Comparison of ENCODE assay signal across 8 cellular contexts in the genomic region with DNA sequence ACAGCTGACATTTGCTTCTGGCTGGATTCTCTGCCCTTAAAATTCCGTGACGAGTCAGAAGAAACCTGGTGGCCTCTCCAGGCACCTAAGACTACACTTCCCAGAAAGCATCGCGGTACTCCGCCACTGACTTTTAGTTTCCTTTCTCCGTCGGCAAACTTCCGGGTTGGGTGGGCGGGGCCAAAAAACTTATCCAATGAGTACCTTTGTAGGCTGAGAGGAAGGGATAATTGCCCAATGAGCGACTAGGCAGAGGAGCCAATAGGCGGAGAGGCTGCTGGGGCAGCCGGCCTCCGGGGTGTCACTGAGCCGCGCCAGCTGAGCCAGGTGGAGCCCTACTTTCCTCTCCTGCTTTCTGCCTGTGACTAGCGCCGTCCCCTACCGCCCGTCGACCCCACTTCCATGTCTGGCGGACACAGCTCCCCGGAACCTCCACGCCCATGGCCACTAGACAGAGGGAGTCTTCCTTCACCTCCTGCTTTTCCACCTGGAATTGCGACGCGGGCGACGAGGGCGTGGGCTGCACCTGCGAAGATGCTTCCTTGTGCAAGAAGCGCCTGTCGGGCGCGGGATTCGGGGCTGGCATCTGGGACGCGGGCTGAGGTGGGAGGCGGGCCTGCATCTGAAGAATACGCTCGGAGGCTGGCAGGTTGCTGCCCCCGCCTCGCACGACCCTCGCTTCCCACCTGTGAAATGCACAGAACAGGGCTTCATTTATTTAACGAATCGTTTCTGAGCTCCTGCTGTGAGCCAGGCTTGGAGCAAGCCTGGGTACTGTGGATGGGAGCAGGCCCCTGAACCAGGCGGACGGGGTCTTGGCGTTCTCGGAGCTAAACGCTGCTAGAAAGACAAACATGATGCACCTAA. TPM values are rescaled to one million over a fixed set of nuclear protein-coding genes. Genes with fewer than 3 reads are reported as not detected.
DNase-seq lines count a peak whose midpoint lies in the region; ATAC-seq, FAIRE-seq and TF ChIP-seq lines count a peak whose summit lies in the region.

No MANE protein-coding gene starts in this region.

- peak overlapping the region; percentile 83 for H3K9ac ChIP-seq in astrocyte (ENCODE audit: low read length)

- no peaks in the 10 kb centered on the region for H3K27me3 ChIP-seq in astrocyte (ENCODE audit: insufficient read depth, low read length)
- no peaks in the 10 kb centered on the region for H3K27me3 ChIP-seq in aorta (ENCODE audit: control insufficient read depth in 1 of 2, insufficient read depth in 2 of 2, low read length in 1 of 2)

- ATAC-seq in GM18502 (IDR thresholded peaks at IDR 0.05; ENCODE audit: poor library complexity, unreplicated experiment) (peak; percentile 94), HG02943 (IDR thresholded peaks at IDR 0.05; ENCODE audit: low read depth, unreplicated experiment) (peak; percentile 92), aorta (ENCODE audit: low FRiP score) (peak; percentile 97)

- H3K36me3 Mint-ChIP-seq in astrocyte (ENCODE audit: low read depth, unreplicated experiment), result no peaks in the 10 kb centered on the region

- no peaks in the 10 kb centered on the region for H3K27me3 Mint-ChIP-seq in astrocyte (ENCODE audit: low read depth, unreplicated experiment)

- H2AFZ ChIP-seq in astrocyte (ENCODE audit: low read depth, low read length), result peak overlapping the region; percentile 96

- H3K4me3 Mint-ChIP-seq in astrocyte (ENCODE audit: unreplicated experiment), result peak overlapping the region; percentile 97

- DNase-seq in NCI-H187 (lab: John Stamatoyannopoulos, UW), result peak; percentile 68 to 86
- DNase-seq in T-helper 2 cell, result peak; percentile 67 to 98 (median 88)
- DNase-seq in astrocyte (ENCODE audit: low read depth), result peak; percentile 90
- DNase-seq in hepatic stellate cell (ENCODE audit: low spot score), result peak; percentile 97
- DNase-seq in putamen (ENCODE audit: low spot score), result peak; percentile 97
- DNase-seq in aorta, result peak; percentile 91 to 92

- no peak for TF ChIP-seq CTCF in astrocyte (IDR thresholded peaks at IDR 0.05; ENCODE audit: insufficient read depth, low read depth, low read length)

- no peaks in the 10 kb centered on the region for H4K20me1 ChIP-seq in astrocyte (ENCODE audit: insufficient read depth, low read length)

- H3K4me2 ChIP-seq in astrocyte (ENCODE audit: low read length), result peak overlapping the region; percentile 95

- H3K36me3 ChIP-seq in astrocyte (ENCODE audit: insufficient read depth, low read length) (no peaks in the 10 kb centered on the region), aorta (ENCODE audit: control insufficient read depth in 1 of 2, insufficient read depth in 2 of 2, low read length in 1 of 2) (no peaks in the 10 kb centered on the region)

- intact Hi-C loops in aorta (cut with DNase I), result no loop called here

- H3K4me3 ChIP-seq in astrocyte (ENCODE audit: insufficient read depth, low read depth, low read length) (peak overlapping the region; percentile 76), aorta (ENCODE audit: low read length in 2 of 2) (peak overlapping the region; percentile 54 to 61)

- H3K9me3 Mint-ChIP-seq in astrocyte (ENCODE audit: unreplicated experiment), result peaks cover 4% of the 10 kb centered on the region

- H3K27ac ChIP-seq in astrocyte (ENCODE audit: low read depth, low read length) (peak overlapping the region; percentile 11), aorta (ENCODE audit: low read depth in 1 of 2, low read length in 2 of 2) (peak overlapping the region in 1 of 2 donors; percentile 58)

- 0 to 1% methylated on average over 51 of the region's 51 CpGs for WGBS in aorta, 2 donors

- H3K4me1 ChIP-seq in astrocyte (ENCODE audit: insufficient read depth, low read length), result peaks cover 29% of the 10 kb centered on the region
- H3K4me1 ChIP-seq in aorta (ENCODE audit: control insufficient read depth in 1 of 2, insufficient read depth in 2 of 2, low read length in 2 of 2), result no peaks in the 10 kb centered on the region

- no peak for FAIRE-seq in astrocyte (lab: Jason Lieb, UNC)

- H3K79me2 ChIP-seq in astrocyte (ENCODE audit: insufficient read depth, low read length), result peaks cover 11% of the 10 kb centered on the region

- H3K4me1 Mint-ChIP-seq in astrocyte (ENCODE audit: low read depth, unreplicated experiment), result peaks cover 6% of the 10 kb centered on the region

- H3K9me3 ChIP-seq in astrocyte (ENCODE audit: insufficient read depth, low read depth, low read length) (no peaks in the 10 kb centered on the region), aorta (ENCODE audit: control insufficient read depth, low read length) (no peaks in the 10 kb centered on the region)

- H3K27ac Mint-ChIP-seq in astrocyte (ENCODE audit: unreplicated experiment), result peak overlapping the region; percentile 63

RNA-seq across cellular contexts. Expression of gene ARHGAP17, which starts 16.5 kb away (rescaled TPM):
- total RNA-seq in astrocyte, result 71.2 and 75.2 TPM in 2 replicates
- total RNA-seq in aorta, result 100 to 1,000 TPM in 1 of 2 donors, 10 to 100 TPM in 1; 95.8 to 122 TPM
- 10 to 100 TPM; 12.9 to 56.7 TPM for polyA plus RNA-seq in aorta
